Comparison of ENCODE assay signal across 8 cellular contexts in the genomic region with DNA sequence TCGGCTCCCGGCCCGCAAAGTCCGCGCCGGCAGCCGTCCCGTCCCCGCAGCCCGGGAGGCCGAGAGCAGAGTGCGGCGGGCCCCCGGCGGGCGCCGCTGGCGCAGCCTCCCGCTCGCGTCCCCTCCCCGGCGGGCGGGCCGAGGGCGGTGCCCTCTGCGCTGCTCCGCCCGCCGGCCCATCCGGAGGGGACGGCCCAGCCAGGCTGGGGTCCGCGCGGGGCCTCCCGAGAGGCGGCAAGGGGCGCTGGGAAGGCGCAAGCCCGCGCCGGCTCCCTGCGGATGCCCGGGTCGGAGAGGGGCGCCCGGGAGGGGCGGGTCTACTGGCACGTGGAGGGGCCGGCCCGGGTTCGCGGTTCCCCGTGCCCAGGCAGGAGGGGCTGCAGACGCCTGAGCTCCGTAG. TPM values are rescaled to one million over a fixed set of nuclear protein-coding genes. Genes with fewer than 3 reads are reported as not detected.
DNase-seq lines count a peak whose midpoint lies in the region; ATAC-seq and TF ChIP-seq lines count a peak whose summit lies in the region.

Gene CLCN2 (minus strand): TSS at position 74 of the 400 bp plus-strand sequence. CDS start 126 bp downstream, outside the sequence.
Gene POLR2H (plus strand): TSS at position 179 of the 400 bp plus-strand sequence. CDS start 1,783 bp downstream, outside the sequence.

- H3K27ac ChIP-seq in MM.1S (ENCODE audit: low read length): peak within 1 kb of the TSS; percentile 74; the same call in 1 of the 2 replicates
- peak within 1 kb of the TSS; percentile 98 for H3K27ac ChIP-seq in duodenal mucosa (ENCODE audit: low read depth, low read length)
- H3K27ac ChIP-seq in lower lobe of right lung: peak within 1 kb of the TSS; percentile 97

- ATAC-seq in GM21723 (IDR thresholded peaks at IDR 0.05; ENCODE audit: unreplicated experiment) (peak; percentile 53), WTC11 (peak; percentile 47), lower lobe of right lung (peak; percentile 74 to 75)

- H3K4me3 Mint-ChIP-seq in WTC11: peak within 1 kb of the TSS; percentile 98

- H3F3A ChIP-seq in MM.1S (ENCODE audit: insufficient read depth, low read length): peaks cover 19% of the 10 kb centered on the region

- H3K27me3 ChIP-seq in MM.1S (replicated peaks; ENCODE audit: insufficient read depth, low read length): no peaks in the 10 kb centered on the region
- H3K27me3 ChIP-seq in duodenal mucosa (ENCODE audit: control insufficient read depth in 1 of 2, insufficient read depth in 2 of 2, low read length in 2 of 2): no peaks in the 10 kb centered on the region
- no peaks in the 10 kb centered on the region for H3K27me3 ChIP-seq in lower lobe of right lung (ENCODE audit: low read depth)

- intact Hi-C loops in lower lobe of right lung (cut with DNase I): no loop called here

- H4K20me1 ChIP-seq in MM.1S (ENCODE audit: insufficient read depth, low read length): no peaks in the 10 kb centered on the region

- H3K36me3 Mint-ChIP-seq in WTC11: peaks cover 28% of the 10 kb centered on the region

- TF ChIP-seq CTCF in MM.1S (IDR thresholded peaks at IDR 0.05; ENCODE audit: low read length) (no peak), WTC11 (IDR thresholded peaks at IDR 0.05) (no peak), lower lobe of right lung (IDR thresholded peaks at IDR 0.05) (no peak)

- H2AFZ ChIP-seq in MM.1S (ENCODE audit: low read length): peak within 1 kb of the TSS; percentile 93

- no peaks in the 10 kb centered on the region for H3K9me2 ChIP-seq in MM.1S (replicated peaks; ENCODE audit: insufficient read depth, low read length)

- H3K9me3 ChIP-seq in MM.1S (replicated peaks; ENCODE audit: insufficient read depth, low read length) (no peaks in the 10 kb centered on the region), duodenal mucosa (ENCODE audit: control insufficient read depth in 1 of 2, low read length in 2 of 2) (no peaks in the 10 kb centered on the region), lower lobe of right lung (no peaks in the 10 kb centered on the region)

- H3K9me3 Mint-ChIP-seq in WTC11: no peaks in the 10 kb centered on the region

- POLR2A ChIA-PET in WTC11 (lab: Charles Lee): interaction anchor here (0.8 to 2.8 kb wide), 6 partner anchors 9 to 164 kb away, joined by 3 to 13 read pairs (median 8); no protein-coding TSS in a partner anchor

- H3K9ac ChIP-seq in MM.1S (ENCODE audit: low read length) (peak within 1 kb of the TSS; percentile 73), duodenal mucosa (ENCODE audit: low read depth in 1 of 2, low read length in 2 of 2) (peak within 1 kb of the TSS; percentile 91 to 94)

- CTCF ChIA-PET in WTC11 (lab: Charles Lee): interaction anchor here (0.7 to 4.8 kb wide), 6 partner anchors 11 to 200 kb away, joined by 3 to 41 read pairs (median 10); partner anchors contain the start of gene EPHB3

- peaks cover 24% of the 10 kb centered on the region for H3K4me1 Mint-ChIP-seq in WTC11

- peak within 1 kb of the TSS; percentile 86 for H3K4me3 ChIP-seq in GM08714 (ENCODE audit: low read length)
- H3K4me3 ChIP-seq in MM.1S (ENCODE audit: low read length): peak within 1 kb of the TSS; percentile 84
- H3K4me3 ChIP-seq in duodenal mucosa (ENCODE audit: low read depth in 1 of 2, low read length in 2 of 2): peak within 1 kb of the TSS; percentile 91 to 93
- H3K4me3 ChIP-seq in lower lobe of right lung: peak within 1 kb of the TSS; percentile 98

- H3K27me3 Mint-ChIP-seq in WTC11 (ENCODE audit: low read depth): peaks cover 6% of the 10 kb centered on the region; the same call in 1 of the 2 replicates

- DNase-seq in MM.1S (peak; percentile 74), WTC11 (ENCODE audit: low spot score) (peak; percentile 70), lower lobe of right lung (peak; percentile 61), GOT3 (lab: John Stamatoyannopoulos, UW) (no peak)
- peak in 2 of 3 donors; percentile 8 to 38 for DNase-seq in stimulated activated CD4-positive, alpha-beta T cell treated with anti-CD3 and anti-CD28 coated beads, TNF-alpha, amount 100 ng/mL, for 48 hours (ENCODE audit: low read depth in 3 of 3)

- H3K36me3 ChIP-seq in MM.1S (replicated peaks; ENCODE audit: insufficient read depth, low read length) (0 out of 2 replicates have a peak, but pooled peaks cover 5% of the 10 kb centered on the region), duodenal mucosa (ENCODE audit: control insufficient read depth in 1 of 2, insufficient read depth in 2 of 2, low read length in 2 of 2) (peaks cover 11 to 35% of the 10 kb centered on the region in 2 donors), lower lobe of right lung (peaks cover 28% of the 10 kb centered on the region)

- peak within 1 kb of the TSS; percentile 97 for H3K27ac Mint-ChIP-seq in WTC11

- H3K4me1 ChIP-seq in MM.1S (ENCODE audit: low read length) (0 out of 2 replicates have a peak, but pooled peaks cover 6% of the 10 kb centered on the region), duodenal mucosa (ENCODE audit: control insufficient read depth in 1 of 2, insufficient read depth in 2 of 2, low read length in 2 of 2) (peaks cover 26 to 32% of the 10 kb centered on the region in 2 donors), lower lobe of right lung (peaks cover 23% of the 10 kb centered on the region)

- H3K79me2 ChIP-seq in MM.1S (ENCODE audit: low read length): peaks cover 26% of the 10 kb centered on the region

- H3K4me2 ChIP-seq in MM.1S (ENCODE audit: low read depth, low read length): peak within 1 kb of the TSS; percentile 94

TF ChIP-seq in WTC11, 78 proteins besides CTCF, POLR2A, EP300 and RAD21 (continues in another document):
- TF ChIP-seq MLX (CRISPR knock-in tag; IDR thresholded peaks at IDR 0.05): no peak
- TF ChIP-seq, protein P1, sequence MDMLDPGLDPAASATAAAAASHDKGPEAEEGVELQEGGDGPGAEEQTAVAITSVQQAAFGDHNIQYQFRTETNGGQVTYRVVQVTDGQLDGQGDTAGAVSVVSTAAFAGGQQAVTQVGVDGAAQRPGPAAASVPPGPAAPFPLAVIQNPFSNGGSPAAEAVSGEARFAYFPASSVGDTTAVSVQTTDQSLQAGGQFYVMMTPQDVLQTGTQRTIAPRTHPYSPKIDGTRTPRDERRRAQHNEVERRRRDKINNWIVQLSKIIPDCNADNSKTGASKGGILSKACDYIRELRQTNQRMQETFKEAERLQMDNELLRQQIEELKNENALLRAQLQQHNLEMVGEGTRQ (CRISPR knock-in tag; IDR thresholded peaks at IDR 0.05): no peak
- no peak for TF ChIP-seq GABPB1 (CRISPR knock-in tag; IDR thresholded peaks at IDR 0.05)
- no peak for TF ChIP-seq ZNF263 (CRISPR knock-in tag; IDR thresholded peaks at IDR 0.05; ENCODE audit: low read depth)
- no peak for TF ChIP-seq PRRX2 (CRISPR knock-in tag; IDR thresholded peaks at IDR 0.05)
- TF ChIP-seq ESRRA (CRISPR knock-in tag; IDR thresholded peaks at IDR 0.05; ENCODE audit: borderline replicate concordance): 0 out of 2 replicates have a peak, but pooled peaks have one; percentile 30
- no peak for TF ChIP-seq NFYB (CRISPR knock-in tag; conservative IDR thresholded peaks at IDR 0.05; ENCODE audit: low read depth)
- TF ChIP-seq SP1 (CRISPR knock-in tag; conservative IDR thresholded peaks at IDR 0.05): peak; percentile 77
- TF ChIP-seq ZNF671 (CRISPR knock-in tag; IDR thresholded peaks at IDR 0.05): no peak
- no peak for TF ChIP-seq E2F5 (CRISPR knock-in tag; IDR thresholded peaks at IDR 0.05)
- no peak for TF ChIP-seq ZNF121 (CRISPR knock-in tag; IDR thresholded peaks at IDR 0.05)
- TF ChIP-seq MAX (CRISPR knock-in tag; IDR thresholded peaks at IDR 0.05): peak; percentile 48; the same call in 1 of the 2 replicates
- TF ChIP-seq KAT7 (CRISPR knock-in tag; IDR thresholded peaks at IDR 0.05; ENCODE audit: borderline replicate concordance): peak; percentile 51; the same call in 1 of the 2 replicates
- no peak for TF ChIP-seq NFE2L1 (CRISPR knock-in tag; IDR thresholded peaks at IDR 0.05)
- peak; percentile 28; the same call in 1 of the 2 replicates for TF ChIP-seq CREM (CRISPR knock-in tag; IDR thresholded peaks at IDR 0.05)
- TF ChIP-seq, protein P2, sequence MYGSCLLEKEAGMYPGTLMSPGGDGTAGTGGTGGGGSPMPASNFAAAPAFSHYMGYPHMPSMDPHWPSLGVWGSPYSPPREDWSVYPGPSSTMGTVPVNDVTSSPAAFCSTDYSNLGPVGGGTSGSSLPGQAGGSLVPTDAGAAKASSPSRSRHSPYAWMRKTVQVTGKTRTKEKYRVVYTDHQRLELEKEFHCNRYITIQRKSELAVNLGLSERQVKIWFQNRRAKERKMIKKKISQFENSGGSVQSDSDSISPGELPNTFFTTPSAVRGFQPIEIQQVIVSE (CRISPR knock-in tag; IDR thresholded peaks at IDR 0.05; ENCODE audit: borderline replicate concordance): no peak

RNA-seq across cellular contexts. Expression of gene CLCN2, which starts in this region (rescaled TPM):
- total RNA-seq in WTC11 (2021) (15.7 to 22.6 TPM (median 17.0 TPM) in 3 replicates), lower lobe of right lung (4.4 TPM)

RNA-seq across cellular contexts. Expression of gene POLR2H, which starts in this region (rescaled TPM):
- total RNA-seq in WTC11 (2021): 117 to 133 TPM (median 118 TPM) in 3 replicates
- 53.3 TPM for total RNA-seq in lower lobe of right lung
